In the genomic region with DNA sequence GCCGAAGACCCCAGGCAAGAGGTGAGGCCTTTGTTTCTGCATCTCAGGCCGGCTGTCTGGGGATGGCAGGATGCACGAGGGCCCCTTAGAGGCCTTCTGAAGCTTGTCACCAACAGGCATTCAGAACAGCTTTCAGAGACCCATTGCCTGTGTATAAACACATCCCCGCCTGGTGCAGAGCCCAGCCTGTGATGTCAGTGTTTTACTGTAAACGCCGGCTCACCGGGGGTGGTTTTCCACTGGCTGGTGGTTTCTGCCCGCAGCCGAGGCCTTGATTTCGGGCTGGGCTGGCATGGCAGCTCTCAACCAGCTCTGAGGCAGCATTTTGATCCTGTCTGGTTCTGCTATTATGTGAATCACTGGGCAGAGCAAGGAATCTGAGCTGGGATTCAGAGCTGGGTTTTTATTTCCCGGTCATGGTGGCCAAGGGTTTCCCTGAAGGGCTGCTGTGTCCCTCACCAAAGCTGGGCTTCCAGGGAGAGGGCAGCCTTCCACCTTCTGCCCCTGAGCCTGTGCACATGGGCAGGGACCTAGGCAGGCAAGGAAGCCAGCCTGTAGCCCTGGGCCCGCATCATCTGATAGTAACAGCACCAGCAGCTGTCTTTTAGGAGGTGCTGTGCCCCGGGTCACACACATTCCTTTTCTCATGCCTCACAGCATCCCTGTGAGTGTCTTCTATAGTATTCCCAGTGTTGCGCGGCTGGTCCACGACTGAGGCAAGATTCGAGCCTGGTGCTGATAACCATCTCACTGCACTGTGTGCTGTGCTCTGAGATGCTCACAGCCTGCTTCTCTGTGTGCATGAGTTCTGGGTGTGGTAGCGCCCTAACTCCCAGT, we compare ENCODE assay signal across 11 cellular contexts.
DNase-seq lines count a peak whose midpoint lies in the region; ATAC-seq and TF ChIP-seq lines count a peak whose summit lies in the region.
"Had no signal": no experiment of that assay in that cellular context is flagged by ENCODE, and none has a peak within 500 bp of the region (broad histone marks: within the 10 kb centered on the region; RNA-seq: fewer than 3 reads in every experiment).

No MANE protein-coding gene starts in this region.

- CTCF ChIA-PET in activated naive CD4-positive, alpha-beta T cell treated with anti-CD3 and anti-CD28 coated beads, Interleukin-2, amount 10 ng/mL, durations not matched to agents 7 days and 5 days (lab: Charles Lee) = interaction anchor here (1.2 to 7.2 kb wide), 3 partner anchors 71 to 328 kb away, joined by 3 to 110 read pairs (median 8); no protein-coding TSS in a partner anchor
- CTCF ChIA-PET in SK-N-SH (lab: Yijun Ruan, JAX) = interaction anchor here (1.1 to 2.1 kb wide), 2 partner anchors 36 to 290 kb away, joined by 3 to 8 read pairs; no protein-coding TSS in a partner anchor

- no peaks in the 10 kb centered on the region for H3K4me1 Mint-ChIP-seq in activated naive CD4-positive, alpha-beta T cell treated with anti-CD3 and anti-CD28 coated beads, Interleukin-2, amount 10 ng/mL, durations not matched to agents 7 days and 5 days
- peaks cover 46% of the 10 kb centered on the region for H3K4me1 Mint-ChIP-seq in chondrocyte (ENCODE audit: low read depth)

- no peak for TF ChIP-seq RAD21 in SK-N-SH (IDR thresholded peaks at IDR 0.05; ENCODE audit: low read length)

- POLR2A ChIA-PET in SK-N-SH (lab: Yijun Ruan, JAX) = no interaction called here

- H3K4me1 ChIP-seq in muscle layer of colon (ENCODE audit: insufficient read depth, low read length) (peaks cover 42% of the 10 kb centered on the region), upper lobe of left lung (peaks cover 5 to 37% (median 30%) of the 10 kb centered on the region in 4 donors), SK-N-SH (ENCODE audit: control insufficient read depth in 1 of 2, insufficient read depth in 2 of 2, low read depth in 1 of 2, low read length in 1 of 2) (peaks cover 0 to 8% of the 10 kb centered on the region in 2 experiments; a peak in 2 of 4 replicates)

- no peaks in the 10 kb centered on the region for H3K79me2 ChIP-seq in SK-N-SH (ENCODE audit: insufficient read depth)

- H3K9ac ChIP-seq in muscle layer of colon (ENCODE audit: low read length) (peak overlapping the region; percentile 52), SK-N-SH (no peak overlapping the region)

- no peaks in the 10 kb centered on the region for H4K20me1 ChIP-seq in SK-N-SH (ENCODE audit: insufficient read depth)

- H3F3A ChIP-seq in SK-N-SH (replicated peaks; ENCODE audit: insufficient read depth) = no peaks in the 10 kb centered on the region

- TF ChIP-seq CTCF in chondrocyte (IDR thresholded peaks at IDR 0.05) (no peak), upper lobe of left lung (IDR thresholded peaks at IDR 0.05) (no peak), SK-N-SH (IDR thresholded peaks at IDR 0.05) (no peak)

- H3K4me3 Mint-ChIP-seq in activated naive CD4-positive, alpha-beta T cell treated with anti-CD3 and anti-CD28 coated beads, Interleukin-2, amount 10 ng/mL, durations not matched to agents 7 days and 5 days = no peak overlapping the region
- H3K4me3 Mint-ChIP-seq in chondrocyte (ENCODE audit: unreplicated experiment) = peak overlapping the region; percentile 40

- DNase-seq in activated naive CD4-positive, alpha-beta T cell treated with anti-CD3 and anti-CD28 coated beads, Interleukin-2, amount 10 ng/mL, durations not matched to agents 7 days and 5 days = no peak
- DNase-seq in activated naive CD4-positive, alpha-beta T cell treated with Interleukin-2 at 50 U/mL for 16 hours = no peak
- DNase-seq in chondrocyte (ENCODE audit: low spot score) = no peak
- no peak for DNase-seq in upper lobe of left lung
- DNase-seq in SK-N-SH = no peak
- no peak for DNase-seq in SK-N-DZ (ENCODE audit: low spot score)
- DNase-seq: ACHN, KBM-7 had no signal

- no peak overlapping the region for H3K4me2 ChIP-seq in SK-N-SH

- peaks cover 16% of the 10 kb centered on the region for H3K36me3 Mint-ChIP-seq in activated naive CD4-positive, alpha-beta T cell treated with anti-CD3 and anti-CD28 coated beads, Interleukin-2, amount 10 ng/mL, durations not matched to agents 7 days and 5 days
- H3K36me3 Mint-ChIP-seq in chondrocyte (ENCODE audit: low read depth) = peaks cover 5% of the 10 kb centered on the region

- H2AFZ ChIP-seq in SK-N-SH (ENCODE audit: low read depth) = no peak overlapping the region

- no peaks in the 10 kb centered on the region for H3K9me3 ChIP-seq in muscle layer of colon (ENCODE audit: low read length)
- no peaks in the 10 kb centered on the region for H3K9me3 ChIP-seq in upper lobe of left lung
- no peaks in the 10 kb centered on the region for H3K9me3 ChIP-seq in SK-N-SH

- H3K27ac ChIP-seq in muscle layer of colon (ENCODE audit: low read depth, low read length) = peak overlapping the region; percentile 64
- peak overlapping the region in 3 of 4 donors; percentile 19 to 63 (median 50) for H3K27ac ChIP-seq in upper lobe of left lung
- H3K27ac ChIP-seq in SK-N-SH (ENCODE audit: low read depth in 2 of 2, low read length in 1 of 2) = no peak overlapping the region; a peak in 1 of 4 replicates

- TF ChIP-seq EP300 in upper lobe of left lung (IDR thresholded peaks at IDR 0.05) (no peak), SK-N-SH (IDR thresholded peaks at IDR 0.05; ENCODE audit: borderline replicate concordance in 1 of 2, low read depth in 1 of 2, low read length in 1 of 2) (no peak)

- no peak for ATAC-seq in upper lobe of left lung (ENCODE audit: low FRiP score in 2 of 2)
- no peak for ATAC-seq in HG02970 (IDR thresholded peaks at IDR 0.05; ENCODE audit: low FRiP score, unreplicated experiment)
- ATAC-seq: Panc1 had no signal

- H3K9me2 ChIP-seq in SK-N-SH = no peaks in the 10 kb centered on the region

- H3K27me3 Mint-ChIP-seq in activated naive CD4-positive, alpha-beta T cell treated with anti-CD3 and anti-CD28 coated beads, Interleukin-2, amount 10 ng/mL, durations not matched to agents 7 days and 5 days = no peaks in the 10 kb centered on the region
- H3K27me3 Mint-ChIP-seq in chondrocyte (ENCODE audit: low read depth) = no peaks in the 10 kb centered on the region

- WGBS in upper lobe of left lung, 2 donors = 75 to 82% methylated on average over 15 to 18 of the region's 18 CpGs
- WGBS in SK-N-SH (ENCODE audit: low lambda C conversion rate) = 90% methylated on average over 8 of the region's 18 CpGs

- TF ChIP-seq POLR2A in upper lobe of left lung (IDR thresholded peaks at IDR 0.05) = no peak

- peaks cover 3% of the 10 kb centered on the region for H3K9me3 Mint-ChIP-seq in activated naive CD4-positive, alpha-beta T cell treated with anti-CD3 and anti-CD28 coated beads, Interleukin-2, amount 10 ng/mL, durations not matched to agents 7 days and 5 days
- H3K9me3 Mint-ChIP-seq in chondrocyte (ENCODE audit: low read depth) = no peaks in the 10 kb centered on the region

- H3K36me3 ChIP-seq in muscle layer of colon (ENCODE audit: insufficient read depth, low read length) (peaks cover 34% of the 10 kb centered on the region), upper lobe of left lung (peaks cover 20 to 53% (median 38%) of the 10 kb centered on the region in 4 donors), SK-N-SH (replicated peaks in 1 of 2; ENCODE audit: control insufficient read depth in 1 of 2, insufficient read depth in 2 of 2, low read length in 1 of 2) (peaks cover 0 to 22% of the 10 kb centered on the region in 2 experiments)

- H3K27me3 ChIP-seq in muscle layer of colon (ENCODE audit: control insufficient read depth in 1 of 2, insufficient read depth in 2 of 2, low read length in 2 of 2) (no peaks in the 10 kb centered on the region), upper lobe of left lung (no peaks in the 10 kb centered on the region), SK-N-SH (ENCODE audit: insufficient read depth) (no peaks in the 10 kb centered on the region)

- H3K4me3 ChIP-seq in muscle layer of colon (ENCODE audit: low read depth in 1 of 2, low read length in 2 of 2) (no peak overlapping the region), upper lobe of left lung (no peak overlapping the region), SK-N-SH (ENCODE audit: low read depth in 2 of 2, low read length in 1 of 2) (no peak overlapping the region)

- peak overlapping the region; percentile 11 for H3K27ac Mint-ChIP-seq in activated naive CD4-positive, alpha-beta T cell treated with anti-CD3 and anti-CD28 coated beads, Interleukin-2, amount 10 ng/mL, durations not matched to agents 7 days and 5 days
- H3K27ac Mint-ChIP-seq in chondrocyte (ENCODE audit: unreplicated experiment) = peak overlapping the region; percentile 97

TF ChIP-seq in SK-N-SH, 30 proteins besides CTCF, POLR2A, EP300 and RAD21 (continues in another document):
- TF ChIP-seq POLR2AphosphoS5 (IDR thresholded peaks at IDR 0.05; ENCODE audit: low read depth, low read length) (no peak), MXI1 (IDR thresholded peaks at IDR 0.05; ENCODE audit: low read depth, low read length) (no peak), RCOR1 (IDR thresholded peaks at IDR 0.05; ENCODE audit: low read length) (no peak), FOSL2 (IDR thresholded peaks at IDR 0.05; ENCODE audit: borderline replicate concordance, low read depth) (no peak), TAF1 (IDR thresholded peaks at IDR 0.05; ENCODE audit: borderline replicate concordance, low read depth, low read length) (no peak), RFX5 (IDR thresholded peaks at IDR 0.05; ENCODE audit: low read length) (no peak), EZH2phosphoT487 (IDR thresholded peaks at IDR 0.05; ENCODE audit: borderline replicate concordance, low read depth) (no peak), NFIC (IDR thresholded peaks at IDR 0.05; ENCODE audit: borderline replicate concordance) (no peak), ELF1 (IDR thresholded peaks at IDR 0.05) (no peak), MEF2A (IDR thresholded peaks at IDR 0.05; ENCODE audit: borderline replicate concordance, low read depth) (no peak)
- TF ChIP-seq, protein P1, sequence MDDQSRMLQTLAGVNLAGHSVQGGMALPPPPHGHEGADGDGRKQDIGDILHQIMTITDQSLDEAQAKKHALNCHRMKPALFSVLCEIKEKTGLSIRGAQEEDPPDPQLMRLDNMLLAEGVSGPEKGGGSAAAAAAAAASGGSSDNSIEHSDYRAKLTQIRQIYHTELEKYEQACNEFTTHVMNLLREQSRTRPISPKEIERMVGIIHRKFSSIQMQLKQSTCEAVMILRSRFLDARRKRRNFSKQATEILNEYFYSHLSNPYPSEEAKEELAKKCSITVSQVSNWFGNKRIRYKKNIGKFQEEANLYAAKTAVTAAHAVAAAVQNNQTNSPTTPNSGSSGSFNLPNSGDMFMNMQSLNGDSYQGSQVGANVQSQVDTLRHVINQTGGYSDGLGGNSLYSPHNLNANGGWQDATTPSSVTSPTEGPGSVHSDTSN (IDR thresholded peaks at IDR 0.05) = no peak
- TF ChIP-seq, protein P2, sequence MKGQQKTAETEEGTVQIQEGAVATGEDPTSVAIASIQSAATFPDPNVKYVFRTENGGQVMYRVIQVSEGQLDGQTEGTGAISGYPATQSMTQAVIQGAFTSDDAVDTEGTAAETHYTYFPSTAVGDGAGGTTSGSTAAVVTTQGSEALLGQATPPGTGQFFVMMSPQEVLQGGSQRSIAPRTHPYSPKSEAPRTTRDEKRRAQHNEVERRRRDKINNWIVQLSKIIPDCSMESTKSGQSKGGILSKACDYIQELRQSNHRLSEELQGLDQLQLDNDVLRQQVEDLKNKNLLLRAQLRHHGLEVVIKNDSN (IDR thresholded peaks at IDR 0.05; ENCODE audit: borderline replicate concordance, low read depth) = no peak

Comparison
In these comparisons a context has a peak if more than half of its experiments do, and no peak if none do; other contexts are left out.
1. H3K27ac ChIP-seq: peak in muscle layer of colon (single experiment) and upper lobe of left lung (3 of 4); none in SK-N-SH (0 of 2).